12 cellular contexts compared by ENCODE assay signal in the genomic region with DNA sequence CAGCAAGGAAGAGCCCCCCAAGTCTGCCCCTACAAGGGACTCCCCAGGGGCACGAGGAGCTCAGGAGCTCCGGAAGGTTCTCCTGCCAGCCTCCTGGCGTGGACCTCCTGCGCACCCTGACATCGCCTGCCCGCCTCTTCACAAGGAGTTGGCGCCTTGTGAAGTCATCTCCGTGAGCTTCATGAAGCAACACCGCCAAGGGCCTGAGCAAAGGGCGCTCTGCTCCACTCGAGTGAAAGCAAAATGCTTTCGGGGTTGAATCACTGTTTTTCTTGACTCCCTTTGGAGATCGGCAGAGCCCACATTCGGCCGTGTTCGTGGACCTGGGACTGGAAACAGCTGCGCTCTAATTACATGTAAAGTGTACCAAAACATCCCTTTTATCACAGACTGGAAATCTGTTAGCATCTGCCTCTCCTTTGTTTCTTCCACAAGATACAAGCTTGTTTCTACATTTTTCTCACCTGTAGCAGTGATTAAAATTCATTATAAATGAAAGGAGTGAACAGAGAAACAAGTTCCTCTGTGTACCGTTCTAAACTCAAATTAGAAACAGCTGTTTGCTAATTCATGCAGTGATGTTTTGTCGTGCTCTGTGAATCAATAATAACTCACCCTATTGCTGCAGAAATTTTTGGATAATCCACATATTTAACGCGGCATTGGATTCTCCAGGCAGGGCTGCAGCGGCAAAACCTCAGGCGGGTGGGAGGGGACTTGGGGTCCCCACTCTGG.
DNase-seq lines count a peak whose midpoint lies in the region; ATAC-seq and TF ChIP-seq lines count a peak whose summit lies in the region.
"Had no signal": no experiment of that assay in that cellular context is flagged by ENCODE, and none has a peak within 500 bp of the region (broad histone marks: within the 10 kb centered on the region; RNA-seq: fewer than 3 reads in every experiment).

No MANE protein-coding gene starts in this region.

- no peaks in the 10 kb centered on the region for H3K36me3 Mint-ChIP-seq in activated CD4-positive, alpha-beta T cell treated with anti-CD3 and anti-CD28 coated beads, Interleukin-2, amount 10 ng/mL, durations not matched to agents 7 days and 5 days (ENCODE audit: low read depth)
- H3K36me3 Mint-ChIP-seq: IgD-negative memory B cell had no signal

- TF ChIP-seq CTCF in fibroblast of the aortic adventitia (IDR thresholded peaks at IDR 0.05; ENCODE audit: insufficient read depth, low read length) (peak; percentile 14), omental fat pad (IDR thresholded peaks at IDR 0.05) (no peak)

- CTCF ChIA-PET in activated CD4-positive, alpha-beta T cell treated with anti-CD3 and anti-CD28 coated beads, Interleukin-2, amount 10 ng/mL, durations not matched to agents 7 days and 5 days (lab: Charles Lee) = interaction anchor here (0.7 kb wide), 1 partner anchor 375 kb away, joined by 3 read pairs; no protein-coding TSS in a partner anchor

- H3K4me3 Mint-ChIP-seq in activated CD4-positive, alpha-beta T cell treated with anti-CD3 and anti-CD28 coated beads, Interleukin-2, amount 10 ng/mL, durations not matched to agents 7 days and 5 days = no peak overlapping the region
- H3K4me3 Mint-ChIP-seq: IgD-negative memory B cell had no signal

- POLR2A ChIA-PET in activated CD4-positive, alpha-beta T cell treated with anti-CD3 and anti-CD28 coated beads, Interleukin-2, amount 10 ng/mL, durations not matched to agents 7 days and 5 days (lab: Charles Lee) = no interaction called here

- peak; percentile 87 for DNase-seq in Right ventricle myocardium inferior (ENCODE audit: missing footprints)
- no peak for DNase-seq in cardiac septum (ENCODE audit: low spot score)
- peak; percentile 92 for DNase-seq in fibroblast of the aortic adventitia (ENCODE audit: low read depth)
- DNase-seq in omental fat pad (ENCODE audit: low spot score) = no peak
- DNase-seq in D341Med (ENCODE audit: low spot score) = no peak
- no peak for DNase-seq in NCI-H1930 (lab: John Stamatoyannopoulos, UW)
- DNase-seq in activated CD4-positive, alpha-beta T cell treated with anti-CD3 and anti-CD28 coated beads, Interleukin-2, amount 10 ng/mL, durations not matched to agents 7 days and 5 days = no peak
- DNase-seq: NCI-H526, upper lobe of right lung had no signal

- intact Hi-C loops in Right ventricle myocardium inferior (cut with DNase I) = no loop called here
- intact Hi-C loops in cardiac septum (cut with DNase I) = no loop called here

- no peaks in the 10 kb centered on the region for H3K27me3 Mint-ChIP-seq in activated CD4-positive, alpha-beta T cell treated with anti-CD3 and anti-CD28 coated beads, Interleukin-2, amount 10 ng/mL, durations not matched to agents 7 days and 5 days
- H3K27me3 Mint-ChIP-seq: IgD-negative memory B cell had no signal

- no peak overlapping the region for H3K27ac Mint-ChIP-seq in activated CD4-positive, alpha-beta T cell treated with anti-CD3 and anti-CD28 coated beads, Interleukin-2, amount 10 ng/mL, durations not matched to agents 7 days and 5 days
- H3K27ac Mint-ChIP-seq: IgD-negative memory B cell had no signal

- H3K9me3 Mint-ChIP-seq in activated CD4-positive, alpha-beta T cell treated with anti-CD3 and anti-CD28 coated beads, Interleukin-2, amount 10 ng/mL, durations not matched to agents 7 days and 5 days = peaks cover 13% of the 10 kb centered on the region

- peak overlapping the region; percentile 45 for H3K4me3 ChIP-seq in fibroblast of the aortic adventitia (ENCODE audit: low read depth, low read length)
- H3K4me3 ChIP-seq: cardiac muscle cell, upper lobe of right lung had no signal

- H3K4me1 Mint-ChIP-seq in activated CD4-positive, alpha-beta T cell treated with anti-CD3 and anti-CD28 coated beads, Interleukin-2, amount 10 ng/mL, durations not matched to agents 7 days and 5 days = no peaks in the 10 kb centered on the region
- H3K4me1 Mint-ChIP-seq: IgD-negative memory B cell had no signal

- ATAC-seq in Right ventricle myocardium inferior (peak; percentile 82), omental fat pad (ENCODE audit: low FRiP score) (peak; percentile 68), GM19023 (IDR thresholded peaks at IDR 0.05; ENCODE audit: unreplicated experiment) (no peak)
- ATAC-seq: upper lobe of right lung had no signal

Comparison
In these comparisons a context has a peak if more than half of its experiments do, and no peak if none do; other contexts are left out.
1. DNase-seq: peak in Right ventricle myocardium inferior (single experiment) and fibroblast of the aortic adventitia (single experiment); none in cardiac septum (single experiment), omental fat pad (single experiment), D341Med (single experiment), NCI-H1930 (0 of 2) and activated CD4-positive, alpha-beta T cell treated with anti-CD3 and anti-CD28 coated beads, Interleukin-2, amount 10 ng/mL, durations not matched to agents 7 days and 5 days (single experiment).